ENCODE assay signal across 8 cellular contexts in genomic region chr20:59939052-59939878, GRCh38. TPM values are rescaled to one million over a fixed set of nuclear protein-coding genes. Genes with fewer than 3 reads are reported as not detected.
DNase-seq lines count a peak whose midpoint lies in the region; ATAC-seq, FAIRE-seq and TF ChIP-seq lines count a peak whose summit lies in the region.

No MANE protein-coding gene starts in this region.

- H3K9me2 ChIP-seq in DOHH2 (replicated peaks; ENCODE audit: control insufficient read depth, low read length), result no peaks in the 10 kb centered on the region

- 0 out of 2 replicates have a peak, but pooled peaks cover 6% of the 10 kb centered on the region for H3F3A ChIP-seq in DOHH2 (ENCODE audit: control insufficient read depth, insufficient read depth)

- H3K27ac ChIP-seq in DOHH2 (ENCODE audit: low read depth, low read length), result no peak overlapping the region
- peak overlapping the region; percentile 85 for H3K27ac ChIP-seq in astrocyte (ENCODE audit: low read depth, low read length)
- H3K27ac ChIP-seq in stomach smooth muscle (ENCODE audit: low read length), result peak overlapping the region; percentile 96

- H3K9ac ChIP-seq in astrocyte (ENCODE audit: low read length) (peak overlapping the region; percentile 90), stomach smooth muscle (ENCODE audit: low read length in 2 of 2) (peak overlapping the region; percentile 72 to 81)

- H4K20me1 ChIP-seq in DOHH2 (ENCODE audit: control insufficient read depth, insufficient read depth, low read depth, low read length) (no peaks in the 10 kb centered on the region), astrocyte (ENCODE audit: insufficient read depth, low read length) (peaks cover 14% of the 10 kb centered on the region)

- DNase-seq in astrocyte (ENCODE audit: low read depth), result no peak
- DNase-seq in islet precursor cell, result peak; percentile 64
- no peak for DNase-seq in NCI-H510A treated with DMSO at 0.1 percent for 48 hours (lab: John Stamatoyannopoulos, UW)
- no peak for DNase-seq in T1000 (lab: John Stamatoyannopoulos, UW)

- peaks cover 24% of the 10 kb centered on the region for H3K4me1 Mint-ChIP-seq in astrocyte (ENCODE audit: low read depth, unreplicated experiment)

- H3K9me3 ChIP-seq in DOHH2 (ENCODE audit: control insufficient read depth, insufficient read depth, low read length) (no peaks in the 10 kb centered on the region), astrocyte (ENCODE audit: insufficient read depth, low read depth, low read length) (no peaks in the 10 kb centered on the region), stomach smooth muscle (ENCODE audit: control insufficient read depth in 2 of 2, low read length in 2 of 2) (no peaks in the 10 kb centered on the region)

- H3K4me2 ChIP-seq in DOHH2 (ENCODE audit: low read length) (peak overlapping the region; percentile 93), astrocyte (ENCODE audit: low read length) (peak overlapping the region; percentile 95)

- H2AFZ ChIP-seq in astrocyte (ENCODE audit: low read depth, low read length), result peak overlapping the region; percentile 96

- H3K27ac Mint-ChIP-seq in astrocyte (ENCODE audit: unreplicated experiment), result no peak overlapping the region

- no peaks in the 10 kb centered on the region for H3K9me3 Mint-ChIP-seq in astrocyte (ENCODE audit: unreplicated experiment)

- peaks cover 21% of the 10 kb centered on the region for H3K4me1 ChIP-seq in DOHH2 (ENCODE audit: control insufficient read depth, low read length)
- H3K4me1 ChIP-seq in astrocyte (ENCODE audit: insufficient read depth, low read length), result peaks cover 17% of the 10 kb centered on the region
- H3K4me1 ChIP-seq in stomach smooth muscle (ENCODE audit: control insufficient read depth, insufficient read depth, low read length), result peaks cover 28% of the 10 kb centered on the region

- H3K27me3 Mint-ChIP-seq in astrocyte (ENCODE audit: low read depth, unreplicated experiment), result no peaks in the 10 kb centered on the region

- peak overlapping the region; percentile 99 for H3K4me3 ChIP-seq in DOHH2 (ENCODE audit: low read length)
- peak overlapping the region; percentile 88 for H3K4me3 ChIP-seq in astrocyte (ENCODE audit: insufficient read depth, low read depth, low read length)
- H3K4me3 ChIP-seq in stomach smooth muscle (ENCODE audit: low read length in 2 of 2), result peak overlapping the region; percentile 86 to 95

- H3K79me2 ChIP-seq in DOHH2 (ENCODE audit: control insufficient read depth, low read length), result peaks cover 27% of the 10 kb centered on the region
- H3K79me2 ChIP-seq in astrocyte (ENCODE audit: insufficient read depth, low read length), result peaks cover 19% of the 10 kb centered on the region

- ATAC-seq in HG03280 (IDR thresholded peaks at IDR 0.05; ENCODE audit: unreplicated experiment) (peak; percentile 5), HG03108 (IDR thresholded peaks at IDR 0.05; ENCODE audit: unreplicated experiment) (no peak)

- no peaks in the 10 kb centered on the region for H3K27me3 ChIP-seq in DOHH2 (ENCODE audit: control insufficient read depth, low read length)
- no peaks in the 10 kb centered on the region for H3K27me3 ChIP-seq in astrocyte (ENCODE audit: insufficient read depth, low read length)
- no peaks in the 10 kb centered on the region for H3K27me3 ChIP-seq in stomach smooth muscle (ENCODE audit: control insufficient read depth in 1 of 2, insufficient read depth in 2 of 2, low read length in 2 of 2)

- peaks cover 24% of the 10 kb centered on the region for H3K36me3 ChIP-seq in DOHH2 (ENCODE audit: control insufficient read depth, low read length)
- peaks cover 6% of the 10 kb centered on the region for H3K36me3 ChIP-seq in astrocyte (ENCODE audit: insufficient read depth, low read length)
- H3K36me3 ChIP-seq in stomach smooth muscle (ENCODE audit: control insufficient read depth in 2 of 2, insufficient read depth in 2 of 2, low read length in 2 of 2), result peaks cover 4 to 12% of the 10 kb centered on the region in 2 donors

- no peaks in the 10 kb centered on the region for H3K36me3 Mint-ChIP-seq in astrocyte (ENCODE audit: low read depth, unreplicated experiment)

- no peak for FAIRE-seq in astrocyte (lab: Jason Lieb, UNC)

- TF ChIP-seq CTCF in DOHH2 (IDR thresholded peaks at IDR 0.05; ENCODE audit: low read depth, low read length, poor library complexity, severe bottlenecking), result no peak
- TF ChIP-seq CTCF in astrocyte (IDR thresholded peaks at IDR 0.05; ENCODE audit: insufficient read depth, low read depth, low read length), result no peak

- peak overlapping the region; percentile 91 for H3K4me3 Mint-ChIP-seq in astrocyte (ENCODE audit: unreplicated experiment)

RNA-seq across cellular contexts. Expression of gene PPP1R3D, which starts 0.8 kb away (rescaled TPM):
- total RNA-seq in astrocyte, result 5.2 and 5.8 TPM in 2 replicates

RNA-seq across cellular contexts. Expression of gene FAM217B, which starts 0.9 kb away (rescaled TPM):
- total RNA-seq in astrocyte, result 20.6 and 23.0 TPM in 2 replicates

RNA-seq across cellular contexts. Expression of gene SYCP2, which starts 5.8 kb away (rescaled TPM):
- 0.27 and 0.72 TPM in 2 replicates for total RNA-seq in astrocyte

RNA-seq across cellular contexts. Expression of gene CDH26, which starts 19.0 kb away (rescaled TPM):
- 0.17 and 0.34 TPM in 2 replicates for total RNA-seq in astrocyte
